8 cellular contexts compared by ENCODE assay signal in genomic region chr5:168851902-168852321, GRCh38.
DNase-seq lines count a peak whose midpoint lies in the region; ATAC-seq and TF ChIP-seq lines count a peak whose summit lies in the region.

No MANE protein-coding gene starts in this region.

- no peak overlapping the region for H3K4me3 ChIP-seq in fibroblast of villous mesenchyme (ENCODE audit: low read depth, low read length)

- H3K27ac ChIP-seq in foreskin keratinocyte = no peak overlapping the region

- intact Hi-C loops in Right ventricle myocardium superior (cut with DNase I) = no loop called here

- H3K4me1 ChIP-seq in foreskin keratinocyte = no peaks in the 10 kb centered on the region

- TF ChIP-seq CTCF in fibroblast of villous mesenchyme (IDR thresholded peaks at IDR 0.05; ENCODE audit: insufficient read depth, low read depth, low read length) = no peak
- TF ChIP-seq CTCF in foreskin keratinocyte (conservative IDR thresholded peaks at IDR 0.05) = no peak

- DNase-seq in CD1c-positive myeloid dendritic cell (ENCODE audit: extremely low spot score) (peak; percentile 41), NCI-H526 (lab: John Stamatoyannopoulos, UW) (peak; percentile 72 to 75), fibroblast of villous mesenchyme (ENCODE audit: low read depth) (peak; percentile 63), cerebellar cortex (ENCODE audit: low spot score) (no peak), foreskin keratinocyte (no peak), Right ventricle myocardium superior (no peak)
- no peak for DNase-seq in NK-92 treated with Interleukin-12 subunit alpha and Interleukin-12 subunit beta, amount 100 ng/mL, for 24 hours (lab: John Stamatoyannopoulos, UW)

- H3K27me3 ChIP-seq in foreskin keratinocyte = no peaks in the 10 kb centered on the region

- ATAC-seq in GM21390 (IDR thresholded peaks at IDR 0.05; ENCODE audit: unreplicated experiment) (peak; percentile 69), foreskin keratinocyte (no peak), Right ventricle myocardium superior (ENCODE audit: poor library complexity) (no peak)

Comparison
In these comparisons a context has a peak if more than half of its experiments do, and no peak if none do; other contexts are left out.
1. DNase-seq: peak in CD1c-positive myeloid dendritic cell (single experiment), NCI-H526 (2 of 2) and fibroblast of villous mesenchyme (single experiment); none in cerebellar cortex (single experiment), foreskin keratinocyte (0 of 2), NK-92 treated with Interleukin-12 subunit alpha and Interleukin-12 subunit beta, amount 100 ng/mL, for 24 hours (single experiment) and Right ventricle myocardium superior (single experiment).